ENCODE assay signal across 16 cellular contexts in the genomic region with DNA sequence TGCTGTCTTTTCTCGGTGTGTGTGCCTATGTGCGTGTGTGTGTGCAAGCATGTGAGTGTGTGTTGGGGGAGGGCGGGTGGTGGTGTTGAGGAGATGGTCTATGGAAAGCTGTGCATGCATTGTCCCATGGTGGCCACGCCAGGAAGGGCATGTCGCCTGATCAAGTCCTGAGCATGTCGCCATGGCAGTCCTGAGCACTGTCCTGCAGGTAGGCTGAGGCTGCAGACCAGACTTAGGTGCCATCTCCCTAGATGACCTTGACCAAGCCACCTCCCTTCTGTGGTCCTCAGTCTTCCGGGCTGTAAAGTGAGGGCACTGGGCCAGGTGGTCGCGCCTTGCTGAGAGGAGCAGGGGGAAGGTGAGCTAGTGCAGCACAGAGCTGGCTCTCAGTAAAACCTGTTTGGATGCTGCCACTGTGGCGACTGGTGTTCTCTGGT.
DNase-seq lines count a peak whose midpoint lies in the region; ATAC-seq, FAIRE-seq and TF ChIP-seq lines count a peak whose summit lies in the region.
"Had no signal": no experiment of that assay in that cellular context is flagged by ENCODE, and none has a peak within 500 bp of the region (broad histone marks: within the 10 kb centered on the region; RNA-seq: fewer than 3 reads in every experiment).

No MANE protein-coding gene starts in this region.

- TF ChIP-seq CTCF in progenitor cell of endocrine pancreas (IDR thresholded peaks at IDR 0.05; ENCODE audit: unreplicated experiment) = no peak
- no peak for TF ChIP-seq CTCF in natural killer cell (IDR thresholded peaks at IDR 0.05)

- FAIRE-seq in urothelium cell line (lab: Jason Lieb, UNC) = no peak
- FAIRE-seq: GM19239 had no signal

- no peak overlapping the region for H3K27ac Mint-ChIP-seq in stimulated activated effector memory CD8-positive, alpha-beta T cell treated with anti-CD3 and anti-CD28 coated beads, Interleukin-12 subunit alpha, Interleukin-12 subunit beta, amount 100 ng/mL, for 72 hours
- no peak overlapping the region for H3K27ac Mint-ChIP-seq in progenitor cell of endocrine pancreas
- no peak overlapping the region for H3K27ac Mint-ChIP-seq in natural killer cell
- H3K27ac Mint-ChIP-seq: activated naive CD8-positive, alpha-beta T cell treated with anti-CD3 and anti-CD28 coated beads for 36 hours; T-helper 17 cell had no signal

- peak; percentile 12 for ATAC-seq in HG02642 (IDR thresholded peaks at IDR 0.05; ENCODE audit: poor library complexity, unreplicated experiment)
- peak; percentile 8 for ATAC-seq in stimulated activated effector memory CD8-positive, alpha-beta T cell treated with anti-CD3 and anti-CD28 coated beads, Interleukin-12 subunit alpha, Interleukin-12 subunit beta, amount 100 ng/mL, for 72 hours
- ATAC-seq in natural killer cell = no peak

- intact Hi-C loops in natural killer cell (cut with micrococcal nuclease) = no loop called here

- H3K36me3 Mint-ChIP-seq in stimulated activated effector memory CD8-positive, alpha-beta T cell treated with anti-CD3 and anti-CD28 coated beads, Interleukin-12 subunit alpha, Interleukin-12 subunit beta, amount 100 ng/mL, for 72 hours = no peaks in the 10 kb centered on the region
- H3K36me3 Mint-ChIP-seq in progenitor cell of endocrine pancreas (ENCODE audit: insufficient read depth) = no peaks in the 10 kb centered on the region
- H3K36me3 Mint-ChIP-seq in natural killer cell = no peaks in the 10 kb centered on the region
- H3K36me3 Mint-ChIP-seq: activated naive CD8-positive, alpha-beta T cell treated with anti-CD3 and anti-CD28 coated beads for 36 hours had no signal

- H3K4me1 Mint-ChIP-seq in stimulated activated effector memory CD8-positive, alpha-beta T cell treated with anti-CD3 and anti-CD28 coated beads, Interleukin-12 subunit alpha, Interleukin-12 subunit beta, amount 100 ng/mL, for 72 hours = peaks cover 13% of the 10 kb centered on the region
- H3K4me1 Mint-ChIP-seq in progenitor cell of endocrine pancreas (ENCODE audit: low read depth) = peaks cover 2% of the 10 kb centered on the region
- peaks cover 9 to 25% of the 10 kb centered on the region in 2 donors for H3K4me1 Mint-ChIP-seq in natural killer cell

- H3K27me3 Mint-ChIP-seq in progenitor cell of endocrine pancreas (peaks cover 27% of the 10 kb centered on the region), natural killer cell (ENCODE audit: low read depth in 2 of 2) (peaks cover 5 to 21% of the 10 kb centered on the region in 2 donors)

- no peaks in the 10 kb centered on the region for H3K9me3 Mint-ChIP-seq in stimulated activated effector memory CD8-positive, alpha-beta T cell treated with anti-CD3 and anti-CD28 coated beads, Interleukin-12 subunit alpha, Interleukin-12 subunit beta, amount 100 ng/mL, for 72 hours
- H3K9me3 Mint-ChIP-seq in progenitor cell of endocrine pancreas (ENCODE audit: low read depth) (no peaks in the 10 kb centered on the region), natural killer cell (no peaks in the 10 kb centered on the region)
- H3K9me3 Mint-ChIP-seq: activated naive CD8-positive, alpha-beta T cell treated with anti-CD3 and anti-CD28 coated beads for 36 hours had no signal

- no peak overlapping the region for H3K4me3 Mint-ChIP-seq in stimulated activated effector memory CD8-positive, alpha-beta T cell treated with anti-CD3 and anti-CD28 coated beads, Interleukin-12 subunit alpha, Interleukin-12 subunit beta, amount 100 ng/mL, for 72 hours
- H3K4me3 Mint-ChIP-seq in progenitor cell of endocrine pancreas (ENCODE audit: low read depth) = no peak overlapping the region
- no peak overlapping the region for H3K4me3 Mint-ChIP-seq in natural killer cell
- H3K4me3 Mint-ChIP-seq: activated naive CD8-positive, alpha-beta T cell treated with anti-CD3 and anti-CD28 coated beads for 36 hours; T-helper 17 cell had no signal

- DNase-seq in activated CD8-positive, alpha-beta memory T cell treated with anti-CD3 and anti-CD28 coated beads, Interleukin-2, amount 50 U/mL, for 48 hours = peak; percentile 46
- no peak for DNase-seq in activated CD8-positive, alpha-beta memory T cell treated with anti-CD3 and anti-CD28 coated beads, Interleukin-2, amount 50 U/mL, for 4 hours
- DNase-seq in islet precursor cell (peak; percentile 46), progenitor cell of endocrine pancreas (ENCODE audit: low spot score, unreplicated experiment) (no peak), natural killer cell (no peak), urothelium cell line (ENCODE audit: low spot score) (no peak)
- DNase-seq in stimulated activated effector memory CD8-positive, alpha-beta T cell treated with anti-CD3 and anti-CD28 coated beads, Interleukin-12 subunit alpha, Interleukin-12 subunit beta, amount 100 ng/mL, for 72 hours (ENCODE audit: low spot score in 2 of 2) = no peak
- DNase-seq: activated effector memory CD4-positive, alpha-beta T cell treated with Interleukin-2 at 50 U/mL for 16 hours; cerebellar nuclear complex; DND-41; NCI-H187 treated with DMSO at 0.1 percent for 48 hours; Peyer's patch; T-helper 17 cell had no signal

Comparison
In these comparisons a context has a peak if more than half of its experiments do, and no peak if none do; other contexts are left out.
1. DNase-seq: peak in activated CD8-positive, alpha-beta memory T cell treated with anti-CD3 and anti-CD28 coated beads, Interleukin-2, amount 50 U/mL, for 48 hours (single experiment) and islet precursor cell (single experiment); none in activated CD8-positive, alpha-beta memory T cell treated with anti-CD3 and anti-CD28 coated beads, Interleukin-2, amount 50 U/mL, for 4 hours (single experiment), stimulated activated effector memory CD8-positive, alpha-beta T cell treated with anti-CD3 and anti-CD28 coated beads, Interleukin-12 subunit alpha, Interleukin-12 subunit beta, amount 100 ng/mL, for 72 hours (0 of 2), progenitor cell of endocrine pancreas (single experiment), natural killer cell (single experiment) and urothelium cell line (single experiment).
2. ATAC-seq: peak in HG02642 (single experiment) and stimulated activated effector memory CD8-positive, alpha-beta T cell treated with anti-CD3 and anti-CD28 coated beads, Interleukin-12 subunit alpha, Interleukin-12 subunit beta, amount 100 ng/mL, for 72 hours (single experiment); none in natural killer cell (0 of 3).